24 cellular contexts compared by ENCODE assay signal in the genomic region with DNA sequence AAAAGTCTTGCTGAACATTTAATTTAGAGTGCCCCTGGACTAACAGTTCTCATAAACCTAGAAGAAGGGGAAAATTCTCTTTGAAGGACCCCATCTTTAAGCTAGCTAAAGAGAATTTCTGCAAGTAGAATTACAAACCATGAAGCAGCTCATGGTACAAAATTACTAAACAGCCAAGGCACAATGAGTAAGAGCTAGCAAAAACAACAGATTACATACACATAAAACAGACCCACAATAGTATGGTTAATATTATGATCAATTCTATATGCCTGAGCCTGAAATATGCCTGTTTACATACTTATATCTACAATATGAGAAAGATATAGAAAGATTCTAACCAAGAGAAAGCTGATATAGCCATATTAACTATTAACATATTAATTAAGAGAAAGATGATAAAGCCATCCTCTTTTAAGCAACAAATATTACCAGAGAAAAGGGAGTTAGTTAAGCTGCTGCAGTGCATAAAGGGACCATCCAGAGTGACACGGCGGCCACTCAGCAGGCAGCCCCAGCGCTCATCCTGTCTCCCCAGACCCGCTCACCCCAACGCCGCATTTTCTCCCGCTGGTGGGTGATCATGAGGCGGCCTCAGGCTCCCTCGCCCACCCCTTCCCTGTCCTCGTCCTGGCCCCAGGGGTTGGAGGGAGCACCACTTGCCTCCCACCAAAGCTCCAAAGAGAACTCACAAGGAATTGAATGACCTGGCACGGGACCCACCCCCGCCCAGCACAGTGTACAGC.
DNase-seq lines count a peak whose midpoint lies in the region; ATAC-seq and TF ChIP-seq lines count a peak whose summit lies in the region.
"Had no signal": no experiment of that assay in that cellular context is flagged by ENCODE, and none has a peak within 500 bp of the region (broad histone marks: within the 10 kb centered on the region; RNA-seq: fewer than 3 reads in every experiment).

No MANE protein-coding gene starts in this region.

- peak overlapping the region; percentile 88 to 89 for H3K27ac Mint-ChIP-seq in natural killer cell treated with Interleukin-12 subunit alpha and Interleukin-12 subunit beta and Interleukin-15 and Interleukin-18, amount 100 ng/mL, for 72 hours
- H3K27ac Mint-ChIP-seq in natural killer cell = no peak overlapping the region
- H3K27ac Mint-ChIP-seq: activated naive CD4-positive, alpha-beta T cell treated with anti-CD3 and anti-CD28 coated beads, Interleukin-2, amount 50 U/mL, for 24 hours; activated T-cell treated with anti-CD3 and anti-CD28 coated beads, Interleukin-2, amount 50 U/mL, for 24 hours; type B pancreatic cell had no signal

- no peaks in the 10 kb centered on the region for H3K36me3 Mint-ChIP-seq in natural killer cell treated with Interleukin-12 subunit alpha and Interleukin-12 subunit beta and Interleukin-15 and Interleukin-18, amount 100 ng/mL, for 72 hours
- H3K36me3 Mint-ChIP-seq in natural killer cell = no peaks in the 10 kb centered on the region
- H3K36me3 Mint-ChIP-seq: activated naive CD4-positive, alpha-beta T cell treated with anti-CD3 and anti-CD28 coated beads, Interleukin-2, amount 50 U/mL, for 24 hours; type B pancreatic cell had no signal

- H3K4me3 ChIP-seq in esophagus squamous epithelium (no peak overlapping the region), skeletal muscle tissue (ENCODE audit: low read length in 3 of 3) (no peak overlapping the region), vagina (no peak overlapping the region)
- H3K4me3 ChIP-seq: GM12878 had no signal

- H3K9ac ChIP-seq in skeletal muscle tissue (ENCODE audit: low read depth in 1 of 3, low read length in 3 of 3) = no peak overlapping the region

- H3K36me3 ChIP-seq in esophagus squamous epithelium = no peaks in the 10 kb centered on the region
- no peaks in the 10 kb centered on the region for H3K36me3 ChIP-seq in skeletal muscle tissue (ENCODE audit: control insufficient read depth in 3 of 3, insufficient read depth in 3 of 3, low read length in 3 of 3)
- no peaks in the 10 kb centered on the region for H3K36me3 ChIP-seq in vagina
- H3K36me3 ChIP-seq: BE2C had no signal

- TF ChIP-seq POLR2A in esophagus squamous epithelium (IDR thresholded peaks at IDR 0.05) (no peak), vagina (IDR thresholded peaks at IDR 0.05) (no peak)

- H3K27me3 ChIP-seq in esophagus squamous epithelium (no peaks in the 10 kb centered on the region), skeletal muscle tissue (ENCODE audit: control insufficient read depth in 3 of 3, insufficient read depth in 3 of 3, low read length in 3 of 3) (no peaks in the 10 kb centered on the region), vagina (no peaks in the 10 kb centered on the region)
- H3K27me3 ChIP-seq: BE2C, foreskin keratinocyte had no signal

- intact Hi-C loops in natural killer cell (cut with micrococcal nuclease) = no loop called here
- intact Hi-C loops in esophagus squamous epithelium (cut with DNase I) = no loop called here
- intact Hi-C loops in vagina (cut with DNase I) = loop anchor here (10.0 kb wide), 1 partner anchor 46 kb away; no protein-coding TSS in a partner anchor

- H3K27ac ChIP-seq in esophagus squamous epithelium = peak overlapping the region in 3 of 4 donors; percentile 30 to 67 (median 59)
- peak overlapping the region; percentile 28 for H3K27ac ChIP-seq in skeletal muscle tissue (ENCODE audit: low read depth, low read length)
- peak overlapping the region; percentile 87 for H3K27ac ChIP-seq in vagina
- H3K27ac ChIP-seq: epithelial cell of prostate, foreskin keratinocyte had no signal

- no peaks in the 10 kb centered on the region for H3K9me3 Mint-ChIP-seq in natural killer cell treated with Interleukin-12 subunit alpha and Interleukin-12 subunit beta and Interleukin-15 and Interleukin-18, amount 100 ng/mL, for 72 hours
- no peaks in the 10 kb centered on the region for H3K9me3 Mint-ChIP-seq in natural killer cell
- H3K9me3 Mint-ChIP-seq: activated naive CD4-positive, alpha-beta T cell treated with anti-CD3 and anti-CD28 coated beads, Interleukin-2, amount 50 U/mL, for 24 hours; activated T-cell treated with anti-CD3 and anti-CD28 coated beads, Interleukin-2, amount 50 U/mL, for 24 hours; central memory CD8-positive, alpha-beta T cell; type B pancreatic cell had no signal

- ATAC-seq in natural killer cell treated with Interleukin-12 subunit alpha and Interleukin-12 subunit beta and Interleukin-15 and Interleukin-18, amount 100 ng/mL, for 72 hours = no peak
- ATAC-seq in natural killer cell = no peak
- ATAC-seq: foreskin keratinocyte, GM12878, HepG2, Right ventricle myocardium inferior had no signal

- WGBS in esophagus squamous epithelium, 2 donors = 89 to 92% methylated on average over 8 to 11 of the region's 12 CpGs

- H3K4me1 Mint-ChIP-seq in natural killer cell treated with Interleukin-12 subunit alpha and Interleukin-12 subunit beta and Interleukin-15 and Interleukin-18, amount 100 ng/mL, for 72 hours (ENCODE audit: low read depth in 2 of 2) = peaks cover 38 to 49% of the 10 kb centered on the region in 2 donors
- H3K4me1 Mint-ChIP-seq in natural killer cell = no peaks in the 10 kb centered on the region
- H3K4me1 Mint-ChIP-seq: activated naive CD4-positive, alpha-beta T cell treated with anti-CD3 and anti-CD28 coated beads, Interleukin-2, amount 50 U/mL, for 24 hours; central memory CD8-positive, alpha-beta T cell had no signal

- H3K4me3 Mint-ChIP-seq in natural killer cell treated with Interleukin-12 subunit alpha and Interleukin-12 subunit beta and Interleukin-15 and Interleukin-18, amount 100 ng/mL, for 72 hours = peak overlapping the region; percentile 63
- no peak overlapping the region for H3K4me3 Mint-ChIP-seq in natural killer cell
- H3K4me3 Mint-ChIP-seq: activated naive CD4-positive, alpha-beta T cell treated with anti-CD3 and anti-CD28 coated beads, Interleukin-2, amount 50 U/mL, for 24 hours; activated T-cell treated with anti-CD3 and anti-CD28 coated beads, Interleukin-2, amount 50 U/mL, for 24 hours; central memory CD8-positive, alpha-beta T cell; type B pancreatic cell had no signal

- no peaks in the 10 kb centered on the region for H3K9me3 ChIP-seq in esophagus squamous epithelium
- H3K9me3 ChIP-seq in skeletal muscle tissue (ENCODE audit: control insufficient read depth in 3 of 3, low read length in 3 of 3) = no peaks in the 10 kb centered on the region
- no peaks in the 10 kb centered on the region for H3K9me3 ChIP-seq in vagina
- H3K9me3 ChIP-seq: BE2C had no signal

- H3K4me1 ChIP-seq in esophagus squamous epithelium = peaks cover 0 to 17% (median 6%) of the 10 kb centered on the region in 3 donors
- H3K4me1 ChIP-seq in skeletal muscle tissue (ENCODE audit: control insufficient read depth in 3 of 3, insufficient read depth in 3 of 3, low read length in 3 of 3) = peaks cover 0 to 8% (median 0%) of the 10 kb centered on the region in 3 donors
- peaks cover 12% of the 10 kb centered on the region for H3K4me1 ChIP-seq in vagina
- H3K4me1 ChIP-seq: BE2C had no signal

- TF ChIP-seq CTCF in natural killer cell (IDR thresholded peaks at IDR 0.05) = no peak
- no peak for TF ChIP-seq CTCF in esophagus squamous epithelium (IDR thresholded peaks at IDR 0.05)
- no peak for TF ChIP-seq CTCF in vagina (IDR thresholded peaks at IDR 0.05)

- H3K27me3 Mint-ChIP-seq in natural killer cell treated with Interleukin-12 subunit alpha and Interleukin-12 subunit beta and Interleukin-15 and Interleukin-18, amount 100 ng/mL, for 72 hours = peaks cover 0 to 5% of the 10 kb centered on the region in 2 donors
- peaks cover 3 to 13% of the 10 kb centered on the region in 2 donors for H3K27me3 Mint-ChIP-seq in natural killer cell (ENCODE audit: low read depth in 2 of 2)
- H3K27me3 Mint-ChIP-seq: activated naive CD4-positive, alpha-beta T cell treated with anti-CD3 and anti-CD28 coated beads, Interleukin-2, amount 50 U/mL, for 24 hours; central memory CD8-positive, alpha-beta T cell; type B pancreatic cell had no signal

- DNase-seq in natural killer cell treated with Interleukin-12 subunit alpha and Interleukin-12 subunit beta and Interleukin-15 and Interleukin-18, amount 100 ng/mL, for 72 hours (ENCODE audit: low spot score) = no peak
- DNase-seq in natural killer cell (no peak), esophagus squamous epithelium (lab: John Stamatoyannopoulos, UW) (no peak), vagina (ENCODE audit: extremely low spot score in 2 of 2) (no peak)
- DNase-seq in stimulated activated CD4-positive, alpha-beta T cell treated with anti-CD3 and anti-CD28 coated beads, Interleukin-2, amount 100 ng/mL, for 24 hours = no peak
- DNase-seq in stimulated activated CD4-positive, alpha-beta T cell treated with anti-CD3 and anti-CD28 coated beads, Interleukin-12 subunit alpha, Interleukin-12 subunit beta, amount 100 ng/mL, for 4 hours = no peak
- no peak for DNase-seq in activated effector memory CD4-positive, alpha-beta T cell treated with Interleukin-2 at 50 U/mL for 16 hours
- DNase-seq: activated CD8-positive, alpha-beta memory T cell treated with anti-CD3 and anti-CD28 coated beads for 24 hours; activated T-cell treated with anti-CD3 and anti-CD28 coated beads, Interleukin-2, amount 50 U/mL, for 24 hours; BE2C; DND-41; foreskin keratinocyte; NCI-H1092; NCI-H1930; nucleus accumbens; SW 1271 had no signal

Comparison
In these comparisons a context has a peak if more than half of its experiments do, and no peak if none do; other contexts are left out.
1. H3K27ac Mint-ChIP-seq: peak in natural killer cell treated with Interleukin-12 subunit alpha and Interleukin-12 subunit beta and Interleukin-15 and Interleukin-18, amount 100 ng/mL, for 72 hours (2 of 2); none in natural killer cell (0 of 2).
2. H3K27ac ChIP-seq: peak in every context shown above with its lines; median percentile 87 in vagina; 59 in esophagus squamous epithelium; 28 in skeletal muscle tissue.